9 cellular contexts compared by ENCODE assay signal in genomic region chr4:112604590-112604989, GRCh38. TPM values are rescaled to one million over a fixed set of nuclear protein-coding genes. Genes with fewer than 3 reads are reported as not detected.
DNase-seq lines count a peak whose midpoint lies in the region; ATAC-seq and TF ChIP-seq lines count a peak whose summit lies in the region.
"Had no signal": no experiment of that assay in that cellular context is flagged by ENCODE, and none has a peak within 500 bp of the region (broad histone marks: within the 10 kb centered on the region; RNA-seq: fewer than 3 reads in every experiment).

No MANE protein-coding gene starts in this region.

- no peak overlapping the region for H3K27ac Mint-ChIP-seq in Calu3 (ENCODE audit: unreplicated experiment)
- H3K27ac Mint-ChIP-seq: activated naive CD8-positive, alpha-beta T cell had no signal

- H3K4me3 Mint-ChIP-seq in Calu3 (ENCODE audit: low read depth, unreplicated experiment): no peak overlapping the region
- H3K4me3 Mint-ChIP-seq: activated naive CD8-positive, alpha-beta T cell had no signal

- H3K27ac ChIP-seq in RWPE2 (ENCODE audit: poor library complexity, severe bottlenecking): no peak overlapping the region

- BruUV-seq in Calu3 (replicated peaks; lab: Mats Ljungman, UMichigan): no TSS peak

- H3K9me3 ChIP-seq in RWPE2 (ENCODE audit: severe bottlenecking): no peaks in the 10 kb centered on the region

- in situ Hi-C loops in T47D (cut with HindIII; ENCODE audit: low pct_unique_long_range_greater_than_20kb, low sequenced_read_pairs): no loop called here

- TF ChIP-seq CTCF in Calu3 (IDR thresholded peaks at IDR 0.05; ENCODE audit: unreplicated experiment) (peak; percentile 33), RWPE2 (IDR thresholded peaks at IDR 0.05; ENCODE audit: poor library complexity, severe bottlenecking) (peak; percentile 79)

- H3K27me3 Mint-ChIP-seq in Calu3 (ENCODE audit: unreplicated experiment): no peaks in the 10 kb centered on the region
- H3K27me3 Mint-ChIP-seq: activated naive CD8-positive, alpha-beta T cell had no signal

- no peaks in the 10 kb centered on the region for H3K4me1 ChIP-seq in RWPE2 (ENCODE audit: insufficient read depth, poor library complexity, severe bottlenecking)

- intact Hi-C loops in Calu3 (cut with micrococcal nuclease; ENCODE audit: unreplicated experiment): loop anchor here (1.0 to 5.0 kb wide), 2 partner anchors 82 to 276 kb away; no protein-coding TSS in a partner anchor

- H3K9me3 Mint-ChIP-seq in Calu3 (ENCODE audit: low read depth, unreplicated experiment): no peaks in the 10 kb centered on the region

- H3K36me3 Mint-ChIP-seq in Calu3 (ENCODE audit: insufficient read depth, unreplicated experiment): no peaks in the 10 kb centered on the region
- H3K36me3 Mint-ChIP-seq: activated naive CD8-positive, alpha-beta T cell had no signal

- no peak overlapping the region for H3K4me3 ChIP-seq in RWPE2 (ENCODE audit: severe bottlenecking)

- ATAC-seq in RWPE2 (ENCODE audit: low read depth): peak; percentile 66; the same call in 2 of the 3 replicates

- no peaks in the 10 kb centered on the region for H3K27me3 ChIP-seq in RWPE2 (ENCODE audit: insufficient read depth, poor library complexity, severe bottlenecking)

- DNase-seq in Calu3: peak; percentile 42
- DNase-seq in GM19238 (ENCODE audit: insufficient read length, low spot score): peak; percentile 19
- DNase-seq in HuH-7 (ENCODE audit: low spot score): peak; percentile 25
- no peak for DNase-seq in RWPE2 (ENCODE audit: low spot score)
- DNase-seq in T47D (ENCODE audit: low read depth in 1 of 2, low spot score in 1 of 2): peak; percentile 29 to 62
- DNase-seq in inferior parietal cortex (ENCODE audit: extremely low spot score): peak; percentile 90
- DNase-seq in stimulated activated CD4-positive, alpha-beta T cell treated with anti-CD3 and anti-CD28 coated beads, Interleukin-4, amount 100 ng/mL, for 1 hour: peak; percentile 7
- no peak for DNase-seq in cerebellar nuclear complex (lab: John Stamatoyannopoulos, UW)

- CTCF ChIA-PET in Calu3 (lab: Charles Lee): interaction anchor here (1.0 kb wide), 1 partner anchor 277 kb away, joined by 5 read pairs; no protein-coding TSS in a partner anchor

- H3K36me3 ChIP-seq in RWPE2 (ENCODE audit: low read depth): peaks cover 53% of the 10 kb centered on the region

- H3K4me1 Mint-ChIP-seq in Calu3 (ENCODE audit: low read depth, unreplicated experiment): no peaks in the 10 kb centered on the region

RNA-seq across cellular contexts. Expression of gene ZGRF1, which starts 32.1 kb away (rescaled TPM):
- 10.5 and 12.6 TPM in 2 replicates for total RNA-seq in Calu3 (2022)

RNA-seq across cellular contexts. Expression of gene LARP7, which starts 32.4 kb away (rescaled TPM):
- 22.6 and 27.4 TPM in 2 replicates for total RNA-seq in Calu3 (2022)

Comparison
In these comparisons a context has a peak if more than half of its experiments do, and no peak if none do; other contexts are left out.
1. DNase-seq: peak in Calu3 (single experiment), GM19238 (single experiment), HuH-7 (single experiment), T47D (2 of 2), inferior parietal cortex (single experiment) and stimulated activated CD4-positive, alpha-beta T cell treated with anti-CD3 and anti-CD28 coated beads, Interleukin-4, amount 100 ng/mL, for 1 hour (single experiment); none in RWPE2 (single experiment) and cerebellar nuclear complex (0 of 2).